1 cellular context compared by ENCODE assay signal in the genomic region with DNA sequence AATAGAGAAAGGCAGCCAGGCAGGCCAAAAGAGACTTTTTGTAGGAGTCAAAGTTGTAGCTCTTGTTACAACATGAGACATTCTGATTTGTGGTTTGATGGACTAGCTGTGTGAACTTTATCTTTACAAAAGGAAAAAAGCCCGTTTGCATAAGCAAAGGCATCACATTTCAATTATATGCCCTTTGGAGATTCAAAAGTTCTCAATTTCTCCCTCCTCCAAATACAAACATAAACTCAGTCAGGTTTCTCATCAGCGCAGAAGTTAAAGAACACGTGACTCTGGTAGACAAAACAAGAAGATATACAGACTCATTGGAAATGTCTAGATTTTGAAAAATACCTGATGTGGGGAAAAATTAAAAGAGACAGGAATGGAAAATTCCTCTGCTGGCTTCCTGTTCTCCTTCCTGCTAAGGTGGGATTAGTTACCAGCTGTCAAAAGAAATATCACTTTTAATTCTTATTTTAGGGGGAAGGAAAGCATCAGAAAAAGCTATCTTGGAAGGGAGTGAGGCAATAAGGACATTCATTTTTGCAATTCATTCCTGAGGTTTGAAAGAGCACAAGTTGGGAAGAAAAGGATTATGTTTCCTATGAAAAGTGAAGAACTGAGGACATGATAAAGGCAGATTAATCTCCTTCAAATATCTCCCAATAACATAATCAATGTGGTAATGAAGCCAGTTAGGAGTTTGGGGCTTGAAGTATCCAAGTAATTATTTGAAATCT.
A peak's percentile ranks its signal among the peaks of the same experiment; 100 is the strongest.
TF ChIP-seq lines count a peak whose summit lies in the region.

No MANE protein-coding gene starts in this region.

TF ChIP-seq in IMR-90, 13 proteins besides CTCF, POLR2A, EP300 and RAD21:
- TF ChIP-seq CEBPB (IDR thresholded peaks at IDR 0.05; ENCODE audit: low read depth, low read length): peak; percentile 56
- no peak for TF ChIP-seq RCOR1 (IDR thresholded peaks at IDR 0.05; ENCODE audit: insufficient replicate concordance, low read length)
- TF ChIP-seq, protein P1, sequence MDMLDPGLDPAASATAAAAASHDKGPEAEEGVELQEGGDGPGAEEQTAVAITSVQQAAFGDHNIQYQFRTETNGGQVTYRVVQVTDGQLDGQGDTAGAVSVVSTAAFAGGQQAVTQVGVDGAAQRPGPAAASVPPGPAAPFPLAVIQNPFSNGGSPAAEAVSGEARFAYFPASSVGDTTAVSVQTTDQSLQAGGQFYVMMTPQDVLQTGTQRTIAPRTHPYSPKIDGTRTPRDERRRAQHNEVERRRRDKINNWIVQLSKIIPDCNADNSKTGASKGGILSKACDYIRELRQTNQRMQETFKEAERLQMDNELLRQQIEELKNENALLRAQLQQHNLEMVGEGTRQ (IDR thresholded peaks at IDR 0.05; ENCODE audit: low read depth, low read length): peak; percentile 61; the same call in 1 of the 2 replicates
